12 cellular contexts compared by ENCODE assay signal in genomic region chr15:50138391-50138790, GRCh38. TPM values are rescaled to one million over a fixed set of nuclear protein-coding genes. Genes with fewer than 3 reads are reported as not detected.
DNase-seq lines count a peak whose midpoint lies in the region; ATAC-seq and TF ChIP-seq lines count a peak whose summit lies in the region.
"Had no signal": no experiment of that assay in that cellular context is flagged by ENCODE, and none has a peak within 500 bp of the region (broad histone marks: within the 10 kb centered on the region; RNA-seq: fewer than 3 reads in every experiment).

No MANE protein-coding gene starts in this region.

- H3K27me3 ChIP-seq in brain microvascular endothelial cell (replicated peaks) (no peaks in the 10 kb centered on the region), osteoblast (ENCODE audit: insufficient read depth, low read length) (no peaks in the 10 kb centered on the region), ovary (no peaks in the 10 kb centered on the region)
- H3K27me3 ChIP-seq: dorsolateral prefrontal cortex had no signal

- no peak for ATAC-seq in activated CD8-positive, alpha-beta memory T cell treated with anti-CD3 and anti-CD28 coated beads, Interleukin-2, amount 10 ng/mL, durations not matched to agents 7 days and 5 days
- ATAC-seq in left cardiac atrium (no peak), GM18517 (IDR thresholded peaks at IDR 0.05; ENCODE audit: unreplicated experiment) (no peak)

- CTCF ChIA-PET in activated CD8-positive, alpha-beta memory T cell treated with anti-CD3 and anti-CD28 coated beads, Interleukin-2, amount 10 ng/mL, durations not matched to agents 7 days and 5 days (lab: Charles Lee) = interaction anchor here (0.6 to 5.5 kb wide), 3 partner anchors 20 to 283 kb away, joined by 3 to 73 read pairs (median 3); partner anchors contain the start of gene ATP8B4

- TF ChIP-seq CTCF in brain microvascular endothelial cell (IDR thresholded peaks at IDR 0.05; ENCODE audit: low read depth, low read length, missing control alignments) = peak; percentile 22
- TF ChIP-seq CTCF in osteoblast (IDR thresholded peaks at IDR 0.05; ENCODE audit: extremely low read depth, low read depth, low read length) = peak; percentile 24
- no peak for TF ChIP-seq CTCF in ovary (IDR thresholded peaks at IDR 0.05)

- H3K79me2 ChIP-seq in osteoblast (ENCODE audit: insufficient read depth, low read length) = no peaks in the 10 kb centered on the region

- H4K20me1 ChIP-seq in osteoblast (ENCODE audit: insufficient read depth, low read length) = no peaks in the 10 kb centered on the region

- TF ChIP-seq EP300 in ovary (IDR thresholded peaks at IDR 0.05) = no peak

- no peak for TF ChIP-seq POLR2A in ovary (IDR thresholded peaks at IDR 0.05)

- H3K9me3 Mint-ChIP-seq in activated CD8-positive, alpha-beta memory T cell treated with anti-CD3 and anti-CD28 coated beads, Interleukin-2, amount 10 ng/mL, durations not matched to agents 7 days and 5 days (ENCODE audit: low read depth) = no peaks in the 10 kb centered on the region

- H3K4me3 ChIP-seq in brain microvascular endothelial cell (ENCODE audit: low read depth, low read length) = no peak overlapping the region
- H3K4me3 ChIP-seq in osteoblast (ENCODE audit: insufficient read depth, low read length) = no peak overlapping the region
- no peak overlapping the region for H3K4me3 ChIP-seq in ovary
- H3K4me3 ChIP-seq: dorsolateral prefrontal cortex had no signal

- H3K9me3 ChIP-seq in osteoblast (ENCODE audit: low read depth, low read length) (no peaks in the 10 kb centered on the region), ovary (no peaks in the 10 kb centered on the region)

- H3K36me3 ChIP-seq in brain microvascular endothelial cell (replicated peaks) = no peaks in the 10 kb centered on the region
- H3K36me3 ChIP-seq in osteoblast (ENCODE audit: insufficient read depth, low read length) = no peaks in the 10 kb centered on the region
- H3K36me3 ChIP-seq in ovary = no peaks in the 10 kb centered on the region

- intact Hi-C loops in ovary (cut with DNase I) (loop anchor here in 1 of 4 donors (10.0 kb wide), 1 partner anchor 234 kb away; no protein-coding TSS in a partner anchor), left cardiac atrium (cut with DNase I) (no loop called here)

- H3K36me3 Mint-ChIP-seq in activated CD8-positive, alpha-beta memory T cell treated with anti-CD3 and anti-CD28 coated beads, Interleukin-2, amount 10 ng/mL, durations not matched to agents 7 days and 5 days = peaks cover 11% of the 10 kb centered on the region
- H3K36me3 Mint-ChIP-seq: CD4-positive, CD25-positive, alpha-beta regulatory T cell had no signal

- in situ Hi-C loops in brain microvascular endothelial cell (cut with HindIII; ENCODE audit: low pct_ligation_motif_present, low sequenced_read_pairs) = no loop called here

- H3K27ac Mint-ChIP-seq in activated CD8-positive, alpha-beta memory T cell treated with anti-CD3 and anti-CD28 coated beads, Interleukin-2, amount 10 ng/mL, durations not matched to agents 7 days and 5 days = peak overlapping the region; percentile 88
- H3K27ac Mint-ChIP-seq: CD4-positive, CD25-positive, alpha-beta regulatory T cell had no signal

- H3K27ac ChIP-seq in brain microvascular endothelial cell (no peak overlapping the region), osteoblast (ENCODE audit: low read depth, low read length) (peak overlapping the region; percentile 97), ovary (no peak overlapping the region)
- H3K27ac ChIP-seq: dorsolateral prefrontal cortex had no signal

- no peak overlapping the region for H3K4me3 Mint-ChIP-seq in activated CD8-positive, alpha-beta memory T cell treated with anti-CD3 and anti-CD28 coated beads, Interleukin-2, amount 10 ng/mL, durations not matched to agents 7 days and 5 days
- H3K4me3 Mint-ChIP-seq: CD4-positive, CD25-positive, alpha-beta regulatory T cell had no signal

- H3K4me1 Mint-ChIP-seq in activated CD8-positive, alpha-beta memory T cell treated with anti-CD3 and anti-CD28 coated beads, Interleukin-2, amount 10 ng/mL, durations not matched to agents 7 days and 5 days = peaks cover 63% of the 10 kb centered on the region

- no peak overlapping the region for H3K4me2 ChIP-seq in osteoblast (ENCODE audit: insufficient read depth, low read length)

- H3K4me1 ChIP-seq in osteoblast (ENCODE audit: insufficient read depth, low read length) (peaks cover 38% of the 10 kb centered on the region), ovary (ENCODE audit: insufficient read depth) (no peaks in the 10 kb centered on the region)

- H2AFZ ChIP-seq in osteoblast (ENCODE audit: low read length) = no peak overlapping the region

- DNase-seq in activated CD8-positive, alpha-beta memory T cell treated with anti-CD3 and anti-CD28 coated beads, Interleukin-2, amount 10 ng/mL, durations not matched to agents 7 days and 5 days = no peak
- DNase-seq in activated CD8-positive, alpha-beta memory T cell treated with anti-CD3 and anti-CD28 coated beads, Interleukin-2, amount 50 U/mL, for 4 hours = no peak
- DNase-seq in HT-29 (ENCODE audit: low spot score) (peak; percentile 40), brain microvascular endothelial cell (no peak), osteoblast (ENCODE audit: insufficient read length, low spot score, missing footprints) (no peak), ovary (no peak), left cardiac atrium (no peak)
- DNase-seq: CD4-positive, CD25-positive, alpha-beta regulatory T cell; dorsolateral prefrontal cortex; NCI-H1436; NCI-H69 had no signal

- H3K27me3 Mint-ChIP-seq in activated CD8-positive, alpha-beta memory T cell treated with anti-CD3 and anti-CD28 coated beads, Interleukin-2, amount 10 ng/mL, durations not matched to agents 7 days and 5 days = no peaks in the 10 kb centered on the region

RNA-seq across cellular contexts. Expression of gene ATP8B4, which starts 19.4 kb away (rescaled TPM):
- 10 to 100 TPM; 69.2 to 98.3 TPM for total RNA-seq in activated CD8-positive, alpha-beta memory T cell treated with anti-CD3 and anti-CD28 coated beads, Interleukin-2, amount 10 ng/mL, durations not matched to agents 7 days and 5 days
- 0.66 and 0.68 TPM in 2 replicates for total RNA-seq in HT-29 (2014; rRNA removed; shearing (Covaris generic))
- total RNA-seq in osteoblast (0.88 and 1.1 TPM in 2 replicates), ovary (10 to 100 TPM in 2 of 7 donors, 1 to 10 TPM in 5; 3.7 to 14.4 (median 6.4) TPM), left cardiac atrium (1 to 10 TPM; 5.4 to 9.7 TPM)
- 10 to 100 TPM in 1 of 2 donors, 1 to 10 TPM in 1; 8.7 to 11.3 TPM for polyA plus RNA-seq in ovary
- polyA plus RNA-seq: CD4-positive, CD25-positive, alpha-beta regulatory T cell had no signal

RNA-seq across cellular contexts. Expression of gene SLC27A2, which starts 43.6 kb away (rescaled TPM):
- 10 to 100 TPM; 36.4 to 54.0 TPM for total RNA-seq in activated CD8-positive, alpha-beta memory T cell treated with anti-CD3 and anti-CD28 coated beads, Interleukin-2, amount 10 ng/mL, durations not matched to agents 7 days and 5 days
- 44.5 and 56.0 TPM in 2 replicates for total RNA-seq in HT-29 (2014; rRNA removed; shearing (Covaris generic))
- total RNA-seq in osteoblast (not detected in 2 replicates), ovary (1 to 10 TPM in 1 of 7 donors, under 1 TPM in 4, not detected in 2; 0.20 to 4.7 (median 0.47) TPM), left cardiac atrium (under 1 TPM; 0.10 to 0.74 TPM)
- under 1 TPM; 0.10 to 0.82 TPM for polyA plus RNA-seq in ovary

Comparison
In these comparisons a context has a peak if more than half of its experiments do, and no peak if none do; other contexts are left out.
1. CTCF ChIP-seq: peak in brain microvascular endothelial cell (single experiment) and osteoblast (single experiment); none in ovary (0 of 3).
2. RNA of gene ATP8B4, which starts 19.4 kb away (total RNA-seq): 69.2 to 98.3 TPM in activated CD8-positive, alpha-beta memory T cell treated with anti-CD3 and anti-CD28 coated beads, Interleukin-2, amount 10 ng/mL, durations not matched to agents 7 days and 5 days; 5.4 to 9.7 TPM in left cardiac atrium, 3.7 to 14.4 TPM in ovary, 0.88 to 1.1 TPM in osteoblast and 0.66 to 0.68 TPM in HT-29; every median in the first group is over 4 times any median in the second.